In the genomic region with DNA sequence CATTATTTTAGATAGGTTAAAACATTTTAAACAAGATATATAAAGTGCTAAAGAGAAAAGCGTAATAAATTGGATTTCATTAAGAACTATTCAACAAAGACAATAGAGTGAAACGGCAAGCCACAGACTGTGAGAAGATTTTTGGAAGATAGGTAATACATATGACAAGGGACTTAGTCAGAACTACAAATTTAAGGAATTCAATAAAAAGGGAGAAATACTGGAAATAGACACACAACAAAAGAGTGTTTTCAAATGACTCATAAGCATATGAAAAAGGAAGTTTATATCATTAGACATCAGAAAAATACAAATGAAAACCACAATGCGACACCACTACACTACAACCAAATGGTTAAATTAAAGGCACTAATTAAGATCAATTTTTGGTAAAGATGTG, we compare ENCODE assay signal across 20 cellular contexts.
DNase-seq lines count a peak whose midpoint lies in the region; ATAC-seq and TF ChIP-seq lines count a peak whose summit lies in the region.
"Had no signal": no experiment of that assay in that cellular context is flagged by ENCODE, and none has a peak within 500 bp of the region (broad histone marks: within the 10 kb centered on the region; RNA-seq: fewer than 3 reads in every experiment).

No MANE protein-coding gene starts in this region.

- H3K9ac ChIP-seq in IMR-90 (ENCODE audit: low read depth, low read length): no peak overlapping the region

- DNase-seq in AG08395 (ENCODE audit: low spot score) (peak; percentile 70), IMR-90 (peak; percentile 85), brain microvascular endothelial cell (peak; percentile 30), foreskin fibroblast (peak; percentile 69 to 76), middle frontal gyrus (ENCODE audit: extremely low spot score, low spot score) (no peak), substantia nigra (lab: John Stamatoyannopoulos, UW) (no peak)
- no peak for DNase-seq in activated CD8-positive, alpha-beta memory T cell treated with anti-CD3 and anti-CD28 coated beads, Interleukin-2, amount 50 U/mL, for 4 hours
- DNase-seq: activated CD4-positive, CD25-positive, alpha-beta regulatory T cell treated with anti-CD3 and anti-CD28 coated beads, Interleukin-2, amount 50 U/mL, for 72 hours; CD4-positive, alpha-beta memory T cell; cerebellar nuclear complex; endodermal cell; left lung; NCI-H1105 treated with DMSO at 0.1 percent for 48 hours; nucleus accumbens; stimulated activated naive CD4-positive, alpha-beta T cell; T1000 had no signal

- H4K5ac ChIP-seq in IMR-90 (ENCODE audit: low read depth, low read length): no peak overlapping the region

- 0 out of 2 replicates have a peak overlapping the region, but pooled peaks have one; percentile 43 for H3K14ac ChIP-seq in IMR-90 (replicated peaks; ENCODE audit: low read depth, low read length)

- dilution Hi-C loops in IMR-90 (cut with HindIII; ENCODE audit: low sequenced_read_pairs, unreplicated experiment): no loop called here

- no peaks in the 10 kb centered on the region for H3K27me3 ChIP-seq in IMR-90 (ENCODE audit: control insufficient read depth, insufficient read depth, low read length)
- no peaks in the 10 kb centered on the region for H3K27me3 ChIP-seq in brain microvascular endothelial cell (replicated peaks)
- H3K27me3 ChIP-seq: left lung, right atrium auricular region had no signal

- no peaks in the 10 kb centered on the region for H3K9me3 ChIP-seq in IMR-90 (ENCODE audit: control insufficient read depth, insufficient read depth, low read length)
- H3K9me3 ChIP-seq: left lung, right atrium auricular region had no signal

- POLR2A ChIA-PET in IMR-90 (lab: Charles Lee; ENCODE audit: unreplicated experiment): interaction anchor here (0.6 kb wide), 1 partner anchor 17 kb away, joined by 3 read pairs; no protein-coding TSS in a partner anchor

- peaks cover 12% of the 10 kb centered on the region for H3K9me1 ChIP-seq in IMR-90 (ENCODE audit: insufficient read depth, low read length)

- in situ Hi-C loops in IMR-90 (cut with MboI; ENCODE audit: low sequenced_read_pairs) (no loop called here), brain microvascular endothelial cell (cut with HindIII; ENCODE audit: low pct_ligation_motif_present, low sequenced_read_pairs) (no loop called here)

- H3K4me2 ChIP-seq in IMR-90 (ENCODE audit: low read depth, low read length): no peak overlapping the region

- peak overlapping the region; percentile 99 for H2BK120ac ChIP-seq in IMR-90 (ENCODE audit: low read depth, low read length)

- H2AFZ ChIP-seq in IMR-90 (replicated peaks; ENCODE audit: low read length, poor library complexity): no peak overlapping the region

- H3K23ac ChIP-seq in IMR-90 (ENCODE audit: low read depth, low read length): no peak overlapping the region

- peak overlapping the region; percentile 69; the same call in 1 of the 2 replicates for H2BK20ac ChIP-seq in IMR-90 (ENCODE audit: low read depth, low read length)

- peak overlapping the region; percentile 95 for H2BK5ac ChIP-seq in IMR-90 (ENCODE audit: low read depth, low read length, poor library complexity, severe bottlenecking)

- H3K79me1 ChIP-seq in IMR-90 (ENCODE audit: low read depth in 1 of 2, low read length in 2 of 2): peaks cover 0 to 39% of the 10 kb centered on the region in 2 experiments; a peak in 2 of 4 replicates

- peak overlapping the region; percentile 72 to 92; a peak in 2 of 4 replicates for H4K8ac ChIP-seq in IMR-90 (ENCODE audit: low read depth in 2 of 2, low read length in 2 of 2)

- ATAC-seq in IMR-90 (ENCODE audit: low read depth): peak; percentile 68
- ATAC-seq in GM21367 (IDR thresholded peaks at IDR 0.05; ENCODE audit: unreplicated experiment): no peak
- ATAC-seq: activated T-helper 17 cell treated with anti-CD3 and anti-CD28 coated beads, Interleukin-2, amount 50 U/mL, for 72 hours; left lung had no signal

- peaks cover 8% of the 10 kb centered on the region for H3K4me1 ChIP-seq in IMR-90 (ENCODE audit: control insufficient read depth, insufficient read depth, low read length)
- H3K4me1 ChIP-seq: left lung, right atrium auricular region had no signal

- no peak overlapping the region for H2AK9ac ChIP-seq in IMR-90 (replicated peaks; ENCODE audit: low read depth, low read length, poor library complexity)

- H3K4me3 ChIP-seq in IMR-90 (ENCODE audit: insufficient read depth, low read depth, low read length) (no peak overlapping the region), brain microvascular endothelial cell (ENCODE audit: low read depth, low read length) (no peak overlapping the region), foreskin fibroblast (ENCODE audit: low read depth in 1 of 2, low read length in 2 of 2) (no peak overlapping the region)
- H3K4me3 ChIP-seq: left lung, right atrium auricular region, SK-N-MC had no signal

- H3K27ac ChIP-seq in IMR-90 (ENCODE audit: insufficient read depth, low read length) (peak overlapping the region; percentile 38; the same call in 1 of the 2 replicates), brain microvascular endothelial cell (peak overlapping the region; percentile 63), substantia nigra (ENCODE audit: low read depth, low read length, poor library complexity, severe bottlenecking) (no peak overlapping the region)
- H3K27ac ChIP-seq: left lung, right atrium auricular region, SK-N-MC had no signal

- TF ChIP-seq CTCF in IMR-90 (conservative IDR thresholded peaks at IDR 0.05; ENCODE audit: low read depth, low read length) (no peak), brain microvascular endothelial cell (IDR thresholded peaks at IDR 0.05; ENCODE audit: low read depth, low read length, missing control alignments) (no peak), foreskin fibroblast (IDR thresholded peaks at IDR 0.05; ENCODE audit: low read depth, low read length) (no peak)

- TF ChIP-seq RAD21 in IMR-90 (IDR thresholded peaks at IDR 0.05; ENCODE audit: low read length): no peak

- H3K18ac ChIP-seq in IMR-90 (ENCODE audit: low read depth, low read length): no peak overlapping the region

- WGBS in IMR-90 (ENCODE audit: extremely low coverage in 2 of 2, insufficient read length in 1 of 2), 2 experiments: no CpG with 5 or more reads among the region's 3 CpGs

- H3K36me3 ChIP-seq in IMR-90 (ENCODE audit: control insufficient read depth, insufficient read depth, low read length) (no peaks in the 10 kb centered on the region), brain microvascular endothelial cell (replicated peaks) (no peaks in the 10 kb centered on the region)
- H3K36me3 ChIP-seq: left lung had no signal

- H4K20me1 ChIP-seq in IMR-90 (ENCODE audit: insufficient read depth, low read length): no peaks in the 10 kb centered on the region

- no peak overlapping the region for H2BK15ac ChIP-seq in IMR-90 (ENCODE audit: low read depth, low read length)

- intact Hi-C loops in IMR-90 (cut with micrococcal nuclease): no loop called here

- peak overlapping the region; percentile 99; the same call in 1 of the 2 replicates for H3K4ac ChIP-seq in IMR-90 (ENCODE audit: low read depth, low read length)

- no TSS peak for BruUV-seq in IMR-90 (replicated peaks; lab: Mats Ljungman, UMichigan)

- peak overlapping the region; percentile 55; the same call in 1 of the 2 replicates for H3K56ac ChIP-seq in IMR-90 (ENCODE audit: extremely low read depth, insufficient read depth, low read length)

- H2AK5ac ChIP-seq in IMR-90 (ENCODE audit: low read depth, low read length): no peak overlapping the region

- CTCF ChIA-PET in IMR-90 (lab: Yijun Ruan, JAX): no interaction called here

- no peak overlapping the region for H4K91ac ChIP-seq in IMR-90 (ENCODE audit: insufficient read depth, low read depth, low read length)

- no peak for TF ChIP-seq POLR2A in IMR-90 (IDR thresholded peaks at IDR 0.05; ENCODE audit: low read depth, low read length)

TF ChIP-seq in IMR-90, 13 proteins besides CTCF, POLR2A, EP300 and RAD21:
- TF ChIP-seq RCOR1 (IDR thresholded peaks at IDR 0.05; ENCODE audit: insufficient replicate concordance, low read length) (no peak), FOS (IDR thresholded peaks at IDR 0.05; ENCODE audit: low read depth, low read length) (peak; percentile 62)

Comparison
In these comparisons a context has a peak if more than half of its experiments do, and no peak if none do; other contexts are left out.
1. DNase-seq: peak in AG08395 (single experiment), IMR-90 (single experiment), brain microvascular endothelial cell (single experiment) and foreskin fibroblast (2 of 2); none in activated CD8-positive, alpha-beta memory T cell treated with anti-CD3 and anti-CD28 coated beads, Interleukin-2, amount 50 U/mL, for 4 hours (single experiment), middle frontal gyrus (single experiment) and substantia nigra (0 of 49).